ENCODE assay signal across 1 cellular context in the genomic region with DNA sequence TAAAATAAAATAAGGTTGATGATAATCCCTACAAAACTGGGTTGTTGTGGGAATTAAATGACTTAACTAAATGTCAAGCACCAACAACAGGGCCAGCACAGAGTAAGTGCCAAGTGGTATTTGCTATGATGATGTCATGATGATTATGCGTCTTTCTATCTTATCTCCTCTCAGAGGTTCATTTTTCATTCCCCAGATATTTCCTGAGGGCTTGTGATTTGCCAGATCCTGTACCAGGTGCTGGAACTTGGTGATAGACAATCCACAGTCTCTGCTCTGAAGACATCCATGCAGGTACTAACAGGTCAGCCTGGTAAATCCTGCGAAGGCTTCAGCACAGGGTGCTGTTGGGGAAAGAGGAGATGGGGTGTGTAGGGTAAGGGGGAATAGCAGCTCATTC.
TF ChIP-seq lines count a peak whose summit lies in the region.

No MANE protein-coding gene starts in this region.

TF ChIP-seq in H1, 55 proteins besides CTCF, POLR2A, EP300 and RAD21:
- TF ChIP-seq CREB1 (IDR thresholded peaks at IDR 0.05) (no peak), RXRA (IDR thresholded peaks at IDR 0.05; ENCODE audit: insufficient read depth, low read depth, low read length) (no peak), HDAC6 (IDR thresholded peaks at IDR 0.05; ENCODE audit: low read depth, low read length) (no peak), EZH2 (IDR thresholded peaks at IDR 0.05; ENCODE audit: low read depth, low read length, severe bottlenecking) (no peak), RBBP5 (IDR thresholded peaks at IDR 0.05; ENCODE audit: borderline replicate concordance, low read depth, low read length) (no peak), TEAD4 (IDR thresholded peaks at IDR 0.05; ENCODE audit: low read depth, low read length) (no peak), SIRT6 (IDR thresholded peaks at IDR 0.05; ENCODE audit: low read length) (no peak), GABPA (IDR thresholded peaks at IDR 0.05; ENCODE audit: borderline replicate concordance, insufficient read depth, low read length) (no peak), GTF2F1 (IDR thresholded peaks at IDR 0.05; ENCODE audit: borderline replicate concordance, low read depth, low read length) (no peak), TBP (IDR thresholded peaks at IDR 0.05; ENCODE audit: low read depth, low read length) (no peak), CBX8 (IDR thresholded peaks at IDR 0.05; ENCODE audit: borderline replicate concordance, low read depth, low read length) (no peak), RFX5 (IDR thresholded peaks at IDR 0.05; ENCODE audit: borderline replicate concordance, low read depth, low read length) (no peak), SUZ12 (IDR thresholded peaks at IDR 0.05; ENCODE audit: low read length) (no peak), NRF1 (IDR thresholded peaks at IDR 0.05; ENCODE audit: low read depth, low read length) (no peak), BCL11A (IDR thresholded peaks at IDR 0.05; ENCODE audit: low read depth in 2 of 2, low read length in 2 of 2) (no peak), JUN (IDR thresholded peaks at IDR 0.05; ENCODE audit: low read depth, low read length) (no peak), PHF8 (conservative IDR thresholded peaks at IDR 0.05; ENCODE audit: low read depth, low read length) (no peak)
- TF ChIP-seq, protein P1, sequence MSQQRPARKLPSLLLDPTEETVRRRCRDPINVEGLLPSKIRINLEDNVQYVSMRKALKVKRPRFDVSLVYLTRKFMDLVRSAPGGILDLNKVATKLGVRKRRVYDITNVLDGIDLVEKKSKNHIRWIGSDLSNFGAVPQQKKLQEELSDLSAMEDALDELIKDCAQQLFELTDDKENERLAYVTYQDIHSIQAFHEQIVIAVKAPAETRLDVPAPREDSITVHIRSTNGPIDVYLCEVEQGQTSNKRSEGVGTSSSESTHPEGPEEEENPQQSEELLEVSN (IDR thresholded peaks at IDR 0.05): no peak
- TF ChIP-seq, protein P2, sequence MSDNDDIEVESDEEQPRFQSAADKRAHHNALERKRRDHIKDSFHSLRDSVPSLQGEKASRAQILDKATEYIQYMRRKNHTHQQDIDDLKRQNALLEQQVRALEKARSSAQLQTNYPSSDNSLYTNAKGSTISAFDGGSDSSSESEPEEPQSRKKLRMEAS (IDR thresholded peaks at IDR 0.05): no peak
